16 cellular contexts compared by ENCODE assay signal in genomic region chr17:73814070-73814469, GRCh38.
"Had no signal": no experiment of that assay in that cellular context is flagged by ENCODE, and none has a peak within 500 bp of the region (broad histone marks: within the 10 kb centered on the region; RNA-seq: fewer than 3 reads in every experiment).

No MANE protein-coding gene starts in this region.

- H3K4me1 Mint-ChIP-seq: naive B cell; neural crest cell; stimulated activated naive B cell treated with anti-CD40 and anti-IgM and Interleukin-4, amounts not matched to agents 10 μg/mL and 1 μg/mL and 100 μg/mL, for 72 hours had no signal

- H3K36me3 Mint-ChIP-seq: stimulated activated naive B cell treated with anti-CD40 and anti-IgM and Interleukin-4, amounts not matched to agents 10 μg/mL and 1 μg/mL and 100 μg/mL, for 72 hours had no signal

- DNase-seq: activated CD4-positive, CD25-positive, alpha-beta regulatory T cell treated with anti-CD3 and anti-CD28 coated beads, Interleukin-2, amount 50 U/mL, for 72 hours; activated naive CD4-positive, alpha-beta T cell treated with Interleukin-2 at 50 U/mL for 16 hours; body of pancreas; dermis blood vessel endothelial cell; effector memory CD4-positive, alpha-beta T cell; esophagus squamous epithelium; heart right ventricle; left ventricle myocardium superior; naive B cell; retina; spleen; stimulated activated CD4-positive, alpha-beta T cell treated with anti-CD3 and anti-CD28 coated beads, Interleukin-4, amount 100 ng/mL, for 4 hours; stimulated activated naive B cell treated with anti-CD40 and anti-IgM and Interleukin-4, amounts not matched to agents 10 μg/mL and 1 μg/mL and 100 μg/mL, for 72 hours; T1000; upper lobe of right lung had no signal

- H3K4me3 Mint-ChIP-seq: naive B cell; neural crest cell; stimulated activated naive B cell treated with anti-CD40 and anti-IgM and Interleukin-4, amounts not matched to agents 10 μg/mL and 1 μg/mL and 100 μg/mL, for 72 hours had no signal

- H3K27ac Mint-ChIP-seq: naive B cell; stimulated activated naive B cell treated with anti-CD40 and anti-IgM and Interleukin-4, amounts not matched to agents 10 μg/mL and 1 μg/mL and 100 μg/mL, for 72 hours had no signal

- ATAC-seq: body of pancreas; heart right ventricle; left ventricle myocardium superior; stimulated activated naive B cell treated with anti-CD40 and anti-IgM and Interleukin-4, amounts not matched to agents 10 μg/mL and 1 μg/mL and 100 μg/mL, for 72 hours; upper lobe of right lung had no signal
